In genomic region chr10:43648083-43648391, GRCh38 we compare ENCODE assay signal across 1 cellular context.
TF ChIP-seq lines count a peak whose summit lies in the region.

No MANE protein-coding gene starts in this region.

TF ChIP-seq in K562, 482 proteins besides CTCF, POLR2A, EP300 and RAD21 (continued from another document):
- TF ChIP-seq TSHZ1 (CRISPR knock-in tag; IDR thresholded peaks at IDR 0.05) (no peak), NCOR1 (IDR thresholded peaks at IDR 0.05) (no peak), ZNF778 (CRISPR knock-in tag; IDR thresholded peaks at IDR 0.05) (no peak), MAZ (CRISPR knock-in tag; conservative IDR thresholded peaks at IDR 0.05 in 1 of 2, IDR thresholded peaks at IDR 0.05 in 1 of 2) (0 out of 4 replicates have a peak, but pooled peaks of 1 of the 2 experiments have one; percentile 22), CBFB (CRISPR knock-in tag; IDR thresholded peaks at IDR 0.05) (0 out of 2 replicates have a peak, but pooled peaks have one; percentile 26), ETS2 (tag; IDR thresholded peaks at IDR 0.05; ENCODE audit: borderline replicate concordance, poor library complexity, severe bottlenecking) (no peak), TSC22D4 (tag; IDR thresholded peaks at IDR 0.05) (no peak), ZNF174 (CRISPR knock-in tag; IDR thresholded peaks at IDR 0.05) (no peak), POU5F1 (IDR thresholded peaks at IDR 0.05; ENCODE audit: borderline replicate concordance, low read depth, low read length, partially characterized antibody) (no peak), HDAC8 (tag; IDR thresholded peaks at IDR 0.05) (no peak), ZNF431 (CRISPR knock-in tag; IDR thresholded peaks at IDR 0.05) (no peak), ZFP30 (CRISPR knock-in tag; IDR thresholded peaks at IDR 0.05; ENCODE audit: borderline replicate concordance) (no peak), ZNF79 (CRISPR knock-in tag; IDR thresholded peaks at IDR 0.05; ENCODE audit: low read depth) (no peak), ZC3H4 (CRISPR knock-in tag; IDR thresholded peaks at IDR 0.05; ENCODE audit: borderline replicate concordance) (no peak), PHB (CRISPR knock-in tag; IDR thresholded peaks at IDR 0.05) (no peak), GTF2E2 (tag; IDR thresholded peaks at IDR 0.05) (no peak), VEZF1 (CRISPR knock-in tag; IDR thresholded peaks at IDR 0.05) (no peak), ETV1 (tag; conservative IDR thresholded peaks at IDR 0.05; ENCODE audit: low read depth) (peak; percentile 46), SNAPC5 (CRISPR knock-in tag; IDR thresholded peaks at IDR 0.05) (no peak), MIER1 (IDR thresholded peaks at IDR 0.05; ENCODE audit: low read depth) (no peak), IRF9 (tag; IDR thresholded peaks at IDR 0.05) (no peak), FOXO4 (CRISPR knock-in tag; IDR thresholded peaks at IDR 0.05) (no peak), PCBP1 (IDR thresholded peaks at IDR 0.05; ENCODE audit: low read depth, low read length, poor library complexity, severe bottlenecking) (no peak), PRDM10 (IDR thresholded peaks at IDR 0.05; ENCODE audit: partially characterized antibody) (peak; percentile 78), ZBED1 (IDR thresholded peaks at IDR 0.05) (no peak), ZNF316 (IDR thresholded peaks at IDR 0.05) (no peak), ARID3B (CRISPR knock-in tag; IDR thresholded peaks at IDR 0.05; ENCODE audit: borderline replicate concordance) (no peak), ZBTB17 (CRISPR knock-in tag; IDR thresholded peaks at IDR 0.05) (no peak), FOXA1 (IDR thresholded peaks at IDR 0.05; ENCODE audit: borderline replicate concordance) (no peak), FOXJ2 (tag; IDR thresholded peaks at IDR 0.05) (no peak), KHSRP (IDR thresholded peaks at IDR 0.05) (no peak)
TF ChIP-seq in K562: peak in this region for 4.
